In the genomic region with DNA sequence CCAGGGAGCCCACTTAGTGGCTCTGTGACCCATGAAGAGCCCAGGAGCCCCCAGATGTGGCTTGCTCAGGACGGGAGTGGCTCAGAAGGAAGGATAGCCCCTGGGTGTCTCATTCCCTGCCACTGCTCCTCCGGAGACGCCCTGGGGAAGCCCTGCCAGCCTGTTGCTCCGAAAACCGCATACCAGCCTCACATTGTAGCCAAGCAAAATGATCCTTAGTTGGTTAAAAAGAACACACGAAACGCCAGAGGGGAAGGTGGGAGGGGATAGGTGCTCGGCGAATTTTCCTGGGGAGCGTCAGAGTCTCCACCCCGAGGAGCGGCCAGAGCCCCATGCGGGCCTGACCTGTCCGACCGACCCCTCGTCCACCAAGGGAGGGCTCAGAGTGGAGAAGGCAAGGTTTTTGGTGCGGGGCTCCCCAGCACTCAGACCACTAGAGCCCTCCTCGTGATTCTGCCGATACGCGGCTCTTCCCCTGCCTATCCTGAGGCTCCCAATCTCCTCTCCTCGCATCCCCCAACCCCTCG, we compare ENCODE assay signal across 8 cellular contexts. TPM values are rescaled to one million over a fixed set of nuclear protein-coding genes. Genes with fewer than 3 reads are reported as not detected.
A peak's percentile ranks its signal among the peaks of the same experiment; 100 is the strongest.
DNase-seq lines count a peak whose midpoint lies in the region; ATAC-seq and TF ChIP-seq lines count a peak whose summit lies in the region.

No MANE protein-coding gene starts in this region.

- POLR2A ChIA-PET in HEK293T (lab: Yijun Ruan, JAX) = interaction anchor here (1.0 to 2.4 kb wide), 8 partner anchors 16 to 105 kb away, joined by 3 to 14 read pairs (median 4); a partner anchor contains a TSS

- H3K79me2 ChIP-seq in smooth muscle cell (ENCODE audit: low read depth) = peaks cover 8% of the 10 kb centered on the region

- peaks cover 20% of the 10 kb centered on the region for H3F3A ChIP-seq in smooth muscle cell (ENCODE audit: low read depth)

- H2AFZ ChIP-seq in smooth muscle cell (ENCODE audit: low read depth) = peak overlapping the region; percentile 20

- H3K36me3 ChIP-seq in iPS-15b (ENCODE audit: control insufficient read depth, insufficient read depth, low read length) = no peaks in the 10 kb centered on the region
- H3K36me3 ChIP-seq in smooth muscle cell (ENCODE audit: low read depth) = no peaks in the 10 kb centered on the region

- no peak for TF ChIP-seq CTCF in smooth muscle cell (IDR thresholded peaks at IDR 0.05; ENCODE audit: borderline replicate concordance, insufficient read depth, poor library complexity, severe bottlenecking)

- H3K9ac ChIP-seq in iPS-15b (ENCODE audit: low read depth, low read length) (peak overlapping the region; percentile 88), smooth muscle cell (ENCODE audit: low read depth) (no peak overlapping the region)

- no peaks in the 10 kb centered on the region for H4K20me1 ChIP-seq in smooth muscle cell (ENCODE audit: low read depth)

- peaks cover 17% of the 10 kb centered on the region for H3K4me1 ChIP-seq in iPS-15b (ENCODE audit: control insufficient read depth, insufficient read depth, low read length)
- H3K4me1 ChIP-seq in smooth muscle cell (ENCODE audit: low read depth) = peaks cover 24% of the 10 kb centered on the region

- no peaks in the 10 kb centered on the region for H3K27me3 ChIP-seq in iPS-15b (ENCODE audit: control insufficient read depth, insufficient read depth, low read length)
- H3K27me3 ChIP-seq in smooth muscle cell (ENCODE audit: low read depth) = no peaks in the 10 kb centered on the region

- WGBS in smooth muscle cell (ENCODE audit: low lambda C conversion rate) = 10% methylated on average over 23 of the region's 23 CpGs

- no peaks in the 10 kb centered on the region for H3K9me3 ChIP-seq in iPS-15b (ENCODE audit: control insufficient read depth, insufficient read depth, low read length)
- H3K9me3 ChIP-seq in smooth muscle cell (replicated peaks; ENCODE audit: low read depth) = no peaks in the 10 kb centered on the region

- no peak for ATAC-seq in GM21528 (IDR thresholded peaks at IDR 0.05; ENCODE audit: low FRiP score, unreplicated experiment)
- ATAC-seq in HG03045 (IDR thresholded peaks at IDR 0.05; ENCODE audit: unreplicated experiment) = no peak

- H3K27ac ChIP-seq in smooth muscle cell (ENCODE audit: low read depth) = peak overlapping the region; percentile 11

- DNase-seq in HEK293T (ENCODE audit: extremely low spot score) (peak; percentile 13), astrocyte of the hippocampus (ENCODE audit: low read depth, low spot score) (peak; percentile 74), smooth muscle cell (lab: John Stamatoyannopoulos, UW; ENCODE audit: unreplicated experiment) (no peak), germinal center (ENCODE audit: low spot score) (no peak)
- no peak for DNase-seq in activated effector memory CD4-positive, alpha-beta T cell treated with Interleukin-2 at 50 U/mL for 16 hours

- CTCF ChIA-PET in HEK293T (lab: Yijun Ruan, JAX) = interaction anchor here (1.3 kb wide), 1 partner anchor 41 kb away, joined by 3 read pairs; no protein-coding TSS in a partner anchor

- peak overlapping the region; percentile 86 for H3K4me3 ChIP-seq in iPS-15b (ENCODE audit: low read depth, low read length)
- H3K4me3 ChIP-seq in smooth muscle cell = peak overlapping the region; percentile 55

- peak overlapping the region; percentile 93 for H3K4me2 ChIP-seq in smooth muscle cell

TF ChIP-seq in HEK293T, 16 proteins besides CTCF, POLR2A, EP300 and RAD21:
- no peak for TF ChIP-seq ZNF384 (IDR thresholded peaks at IDR 0.05)
- TF ChIP-seq CTBP1 (IDR thresholded peaks at IDR 0.05; ENCODE audit: borderline replicate concordance) = no peak
- TF ChIP-seq TARDBP (IDR thresholded peaks at IDR 0.05) = no peak
- no peak for TF ChIP-seq HDGF (IDR thresholded peaks at IDR 0.05; ENCODE audit: borderline replicate concordance)
- TF ChIP-seq FOXM1 (IDR thresholded peaks at IDR 0.05; ENCODE audit: borderline replicate concordance) = no peak
- no peak for TF ChIP-seq FOXK2 (IDR thresholded peaks at IDR 0.05)
- TF ChIP-seq L3MBTL2 (conservative IDR thresholded peaks at IDR 0.05) = no peak
- no peak for TF ChIP-seq SUZ12 (IDR thresholded peaks at IDR 0.05)
- TF ChIP-seq BHLHE40 (IDR thresholded peaks at IDR 0.05; ENCODE audit: borderline replicate concordance) = no peak
- no peak for TF ChIP-seq ELF4 (IDR thresholded peaks at IDR 0.05)
- TF ChIP-seq NFRKB (IDR thresholded peaks at IDR 0.05) = no peak
- no peak for TF ChIP-seq ARNT (IDR thresholded peaks at IDR 0.05)
- no peak for TF ChIP-seq FOXA1 (IDR thresholded peaks at IDR 0.05)
- no peak for TF ChIP-seq LEF1 (IDR thresholded peaks at IDR 0.05; ENCODE audit: borderline replicate concordance)
- TF ChIP-seq SP1 (IDR thresholded peaks at IDR 0.05) = no peak
TF ChIP-seq in HEK293T: peak in this region for 0.

RNA-seq across cellular contexts. Expression of a gene that starts 39.5 kb away (rescaled TPM):
- 19.7 and 24.8 TPM in 2 replicates for total RNA-seq in smooth muscle cell
- polyA plus RNA-seq in smooth muscle cell = 11.9 and 12.4 TPM in 2 replicates

RNA-seq across cellular contexts. Expression of a gene that starts 48.5 kb away (rescaled TPM):
- total RNA-seq in smooth muscle cell = 23.6 and 39.5 TPM in 2 replicates
- 19.2 and 23.8 TPM in 2 replicates for polyA plus RNA-seq in smooth muscle cell

RNA-seq across cellular contexts. Expression of a gene that starts 58.0 kb away (rescaled TPM):
- 0.90 and 3.0 TPM in 2 replicates for total RNA-seq in smooth muscle cell
- polyA plus RNA-seq in smooth muscle cell = 0.64 and 1.2 TPM in 2 replicates

Comparison
In these comparisons a context has a peak if more than half of its experiments do, and no peak if none do; other contexts are left out.
1. DNase-seq: peak in HEK293T (single experiment) and astrocyte of the hippocampus (single experiment); none in smooth muscle cell (single experiment), activated effector memory CD4-positive, alpha-beta T cell treated with Interleukin-2 at 50 U/mL for 16 hours (single experiment) and germinal center (single experiment).